ENCODE assay signal across 20 cellular contexts in the genomic region with DNA sequence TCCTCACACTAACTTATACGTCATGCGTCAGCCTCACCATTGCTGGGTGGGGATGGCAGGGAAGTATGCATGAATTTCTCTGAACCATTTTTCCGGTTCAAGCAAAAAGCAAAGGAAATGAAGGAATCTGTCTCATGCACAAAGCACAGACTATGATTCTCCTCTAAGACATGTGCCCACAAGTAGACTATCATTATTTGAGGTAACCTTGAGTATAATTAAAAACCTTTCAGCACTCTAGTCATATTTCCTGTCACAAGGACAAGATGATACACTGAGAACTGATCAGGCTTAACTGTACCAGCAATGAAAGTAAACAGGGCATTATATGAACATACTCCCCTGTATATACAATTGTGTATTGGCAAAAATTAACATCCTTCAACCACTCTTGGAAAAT. TPM values are rescaled to one million over a fixed set of nuclear protein-coding genes. Genes with fewer than 3 reads are reported as not detected.
DNase-seq lines count a peak whose midpoint lies in the region; ATAC-seq, FAIRE-seq and TF ChIP-seq lines count a peak whose summit lies in the region.
"Had no signal": no experiment of that assay in that cellular context is flagged by ENCODE, and none has a peak within 500 bp of the region (broad histone marks: within the 10 kb centered on the region; RNA-seq: fewer than 3 reads in every experiment).

No MANE protein-coding gene starts in this region.

- H3K4me3 ChIP-seq in right cardiac atrium (ENCODE audit: low read length) = no peak overlapping the region
- H3K4me3 ChIP-seq in keratinocyte (ENCODE audit: control insufficient read depth in 2 of 3, extremely low read depth in 1 of 3, insufficient read depth in 2 of 3, low read depth in 1 of 3, low read length in 3 of 3) = peak overlapping the region in 1 of 3 experiments; percentile 4
- no peak overlapping the region for H3K4me3 ChIP-seq in osteoblast (ENCODE audit: insufficient read depth, low read length)
- H3K4me3 ChIP-seq: BLaER1 treated with 17β-estradiol and CSF1 and Interleukin-3, amounts not matched to agents 10 nM and 100 nM; GM23338 had no signal

- H3K27ac ChIP-seq in right cardiac atrium (ENCODE audit: low read length) = peak overlapping the region; percentile 27
- H3K27ac ChIP-seq in keratinocyte (ENCODE audit: control insufficient read depth, insufficient read depth, low read length) = peak overlapping the region; percentile 88
- H3K27ac ChIP-seq in osteoblast (ENCODE audit: low read depth, low read length) = no peak overlapping the region
- H3K27ac ChIP-seq: BLaER1 treated with 17β-estradiol and CSF1 and Interleukin-3, amounts not matched to agents 10 nM and 100 nM had no signal

- peak overlapping the region; percentile 57 for H3K4me2 ChIP-seq in keratinocyte (ENCODE audit: control insufficient read depth, extremely low read depth, insufficient read depth, low read depth, low read length)
- no peak overlapping the region for H3K4me2 ChIP-seq in osteoblast (ENCODE audit: insufficient read depth, low read length)
- H3K4me2 ChIP-seq: BLaER1 treated with 17β-estradiol and CSF1 and Interleukin-3, amounts not matched to agents 10 nM and 100 nM; GM23338 had no signal

- no peaks in the 10 kb centered on the region for H3K9me1 ChIP-seq in keratinocyte (ENCODE audit: control insufficient read depth, extremely low read depth, insufficient read depth, low read length)

- intact Hi-C loops in right cardiac atrium (cut with DNase I) = no loop called here
- intact Hi-C loops in Right ventricle myocardium inferior (cut with DNase I) = no loop called here
- intact Hi-C loops in posterior vena cava (cut with DNase I) = no loop called here

- H3K36me3 ChIP-seq in keratinocyte (ENCODE audit: control insufficient read depth in 2 of 2, extremely low read depth in 1 of 2, insufficient read depth in 2 of 2, low read length in 2 of 2) (no peaks in the 10 kb centered on the region), osteoblast (ENCODE audit: insufficient read depth, low read length) (no peaks in the 10 kb centered on the region)
- H3K36me3 ChIP-seq: BLaER1 treated with 17β-estradiol and CSF1 and Interleukin-3, amounts not matched to agents 10 nM and 100 nM had no signal

- TF ChIP-seq CTCF in keratinocyte (optimal IDR thresholded peaks at IDR 0.05 in 1 of 3, IDR thresholded peaks at IDR 0.05 in 1 of 3, conservative IDR thresholded peaks at IDR 0.05 in 1 of 3; ENCODE audit: extremely low read depth in 1 of 3, insufficient read depth in 2 of 3, low read length in 3 of 3) (no peak), osteoblast (IDR thresholded peaks at IDR 0.05; ENCODE audit: extremely low read depth, low read depth, low read length) (no peak)

- H3K79me2 ChIP-seq in keratinocyte (ENCODE audit: control insufficient read depth, insufficient read depth, low read length) = no peaks in the 10 kb centered on the region
- H3K79me2 ChIP-seq in osteoblast (ENCODE audit: insufficient read depth, low read length) = no peaks in the 10 kb centered on the region

- FAIRE-seq in keratinocyte (lab: Jason Lieb, UNC) = peak; percentile 96
- FAIRE-seq: D721Med had no signal

- H3K4me1 ChIP-seq in right cardiac atrium (ENCODE audit: control insufficient read depth, insufficient read depth, low read length) (no peaks in the 10 kb centered on the region), keratinocyte (ENCODE audit: control insufficient read depth, extremely low read depth, insufficient read depth, low read length) (peaks cover 64% of the 10 kb centered on the region), osteoblast (ENCODE audit: insufficient read depth, low read length) (peaks cover 38% of the 10 kb centered on the region)

- H3K9ac ChIP-seq in keratinocyte (ENCODE audit: control insufficient read depth, extremely low read depth, insufficient read depth, low read length) = no peak overlapping the region
- H3K9ac ChIP-seq: BLaER1 treated with 17β-estradiol and CSF1 and Interleukin-3, amounts not matched to agents 10 nM and 100 nM had no signal

- dilution Hi-C loops in keratinocyte (cut with MboI; ENCODE audit: extremely low pct_ligation_motif_present, low sequenced_read_pairs) = no loop called here

- ATAC-seq in right cardiac atrium = no peak
- no peak for ATAC-seq in Right ventricle myocardium inferior
- no peak for ATAC-seq in GM21717 (IDR thresholded peaks at IDR 0.05; ENCODE audit: unreplicated experiment)
- ATAC-seq: GM23338, SK-N-SH treated with all-trans-retinoic acid at 6 μM for 48 hours had no signal

- H4K20me1 ChIP-seq in keratinocyte (ENCODE audit: control insufficient read depth, extremely low read depth, insufficient read depth, low read length) (no peaks in the 10 kb centered on the region), osteoblast (ENCODE audit: insufficient read depth, low read length) (no peaks in the 10 kb centered on the region)
- H4K20me1 ChIP-seq: BLaER1 treated with 17β-estradiol and CSF1 and Interleukin-3, amounts not matched to agents 10 nM and 100 nM had no signal

- H2AFZ ChIP-seq in keratinocyte (ENCODE audit: control insufficient read depth, low read length) (no peak overlapping the region), osteoblast (ENCODE audit: low read length) (no peak overlapping the region)
- H2AFZ ChIP-seq: GM23338 had no signal

- 91% methylated on average over 3 of the region's 3 CpGs for WGBS in right cardiac atrium

- DNase-seq in right cardiac atrium (no peak), Right ventricle myocardium inferior (ENCODE audit: missing footprints) (no peak), dermis blood vessel endothelial cell (peak; percentile 51), keratinocyte (ENCODE audit: low read depth, low spot score) (peak; percentile 69), posterior vena cava (ENCODE audit: low spot score) (no peak), middle frontal gyrus (ENCODE audit: extremely low spot score, low spot score) (no peak), osteoblast (ENCODE audit: insufficient read length, low spot score, missing footprints) (no peak)
- DNase-seq: CD8-positive, alpha-beta memory T cell; DND-41; GF-D8; KBM-7; NCI-H1417 treated with DMSO at 0.1 percent for 48 hours; NCI-H2029 treated with DMSO at 0.1 percent for 48 hours; NCI-H510A treated with DMSO at 0.1 percent for 48 hours; SHP77 had no signal

- H3K9me3 ChIP-seq in right cardiac atrium (ENCODE audit: control insufficient read depth, low read length) (no peaks in the 10 kb centered on the region), keratinocyte (ENCODE audit: control insufficient read depth, low read depth, low read length) (no peaks in the 10 kb centered on the region), osteoblast (ENCODE audit: low read depth, low read length) (no peaks in the 10 kb centered on the region)
- H3K9me3 ChIP-seq: BLaER1 treated with 17β-estradiol and CSF1 and Interleukin-3, amounts not matched to agents 10 nM and 100 nM had no signal

- H3K27me3 ChIP-seq in right cardiac atrium (ENCODE audit: control insufficient read depth, insufficient read depth) (no peaks in the 10 kb centered on the region), keratinocyte (ENCODE audit: control insufficient read depth, extremely low read depth, insufficient read depth, low read length) (no peaks in the 10 kb centered on the region), osteoblast (ENCODE audit: insufficient read depth, low read length) (no peaks in the 10 kb centered on the region)
- H3K27me3 ChIP-seq: BLaER1 treated with 17β-estradiol and CSF1 and Interleukin-3, amounts not matched to agents 10 nM and 100 nM had no signal

RNA-seq across cellular contexts. Expression of gene TSC22D2, which starts 56.7 kb away (rescaled TPM):
- total RNA-seq in right cardiac atrium (10 to 100 TPM; 36.5 to 43.6 (median 38.1) TPM), Right ventricle myocardium inferior (19.8 TPM), dermis blood vessel endothelial cell (7.0 and 7.4 TPM in 2 replicates), posterior vena cava (10 to 100 TPM; 41.8 to 68.1 TPM), osteoblast (13.4 and 15.3 TPM in 2 replicates)
- polyA plus RNA-seq in right cardiac atrium (22.6 TPM), keratinocyte (16.3 to 22.3 TPM (median 19.3 TPM) in 3 replicates)
- 125 TPM for polyA plus RNA-seq in keratinocyte (2011; ENCODE audit: low read depth)
- 7.4 and 15.8 TPM in 2 replicates for polyA plus RNA-seq in keratinocyte (2011; cell fraction: cytosol; rRNA removed)
- polyA plus RNA-seq in keratinocyte (2011; cell fraction: nucleus; rRNA removed) = 43.1 and 52.5 TPM in 2 replicates
- 20.4 and 38.9 TPM in 2 replicates for polyA plus RNA-seq in keratinocyte (2012; ENCODE audit: low replicate concordance)
- polyA minus RNA-seq in keratinocyte = 19.9 to 41.0 TPM (median 28.5 TPM) in 3 replicates
- polyA minus RNA-seq in keratinocyte (2011; cell fraction: cytosol; rRNA and poly(A)+ RNA removed) = 13.8 TPM
- polyA minus RNA-seq in keratinocyte (2011; cell fraction: nucleus; rRNA and poly(A)+ RNA removed) = 52.3 and 100 TPM in 2 replicates

Comparison
In these comparisons a context has a peak if more than half of its experiments do, and no peak if none do; other contexts are left out.
1. DNase-seq: peak in dermis blood vessel endothelial cell (single experiment) and keratinocyte (single experiment); none in right cardiac atrium (0 of 3), Right ventricle myocardium inferior (single experiment), posterior vena cava (single experiment), middle frontal gyrus (single experiment) and osteoblast (single experiment).